Comparison of ENCODE assay signal across 1 cellular context in the genomic region with DNA sequence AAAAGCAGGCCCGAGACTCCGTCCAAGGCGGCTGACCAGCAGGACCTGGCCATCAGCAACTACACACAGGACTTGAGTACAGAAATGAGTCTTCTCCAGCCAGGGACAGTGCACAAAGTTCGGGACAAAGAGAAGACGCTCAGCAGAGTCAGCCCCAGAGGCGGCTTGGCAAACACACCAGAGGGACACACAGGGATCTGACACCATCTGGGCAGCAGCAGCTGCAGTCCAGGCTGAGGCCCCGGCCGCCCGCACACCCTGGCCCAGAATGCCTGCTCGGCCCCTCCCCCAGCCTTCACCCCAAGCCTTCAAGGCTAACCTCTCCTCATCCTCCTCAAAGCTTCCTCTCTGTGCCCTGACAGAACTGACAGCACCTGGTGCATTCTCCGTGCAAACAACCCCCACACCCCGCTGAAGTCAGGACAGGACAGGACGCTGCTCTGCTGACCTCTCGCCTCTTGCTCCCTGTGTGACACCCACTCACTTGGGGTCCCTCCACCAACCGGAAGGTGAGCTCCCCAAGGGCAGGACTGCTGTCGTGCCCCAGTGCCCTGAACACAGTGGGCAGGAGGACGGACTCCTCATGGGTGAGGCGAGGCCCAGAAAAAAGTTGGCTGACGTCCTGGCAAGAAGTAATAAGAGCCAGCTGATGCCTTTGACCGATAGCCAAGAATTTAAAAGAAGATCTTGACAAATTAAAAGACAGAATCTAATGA.
TF ChIP-seq lines count a peak whose summit lies in the region.

No MANE protein-coding gene starts in this region.

TF ChIP-seq in HepG2, 621 proteins besides CTCF, POLR2A, EP300 and RAD21 (continued from another document):
- TF ChIP-seq MAX (IDR thresholded peaks at IDR 0.05) (peak; percentile 38; the same call in 1 of the 2 replicates), SNAPC5 (CRISPR knock-in tag; IDR thresholded peaks at IDR 0.05; ENCODE audit: borderline replicate concordance) (no peak), ZNF710 (CRISPR knock-in tag; IDR thresholded peaks at IDR 0.05; ENCODE audit: borderline replicate concordance) (peak; percentile 36; the same call in 1 of the 2 replicates), ARID4A (CRISPR knock-in tag; IDR thresholded peaks at IDR 0.05; ENCODE audit: borderline replicate concordance) (0 out of 2 replicates have a peak, but pooled peaks have one; percentile 22), ISX (CRISPR knock-in tag; conservative IDR thresholded peaks at IDR 0.05) (no peak), ZNF296 (CRISPR knock-in tag; conservative IDR thresholded peaks at IDR 0.05) (peak; percentile 71; the same call in 1 of the 2 replicates), ZMYM3 (CRISPR knock-in tag; IDR thresholded peaks at IDR 0.05) (no peak), ZNF292 (CRISPR knock-in tag; IDR thresholded peaks at IDR 0.05; ENCODE audit: borderline replicate concordance, low read depth) (peak; percentile 78)
- TF ChIP-seq, protein P1, sequence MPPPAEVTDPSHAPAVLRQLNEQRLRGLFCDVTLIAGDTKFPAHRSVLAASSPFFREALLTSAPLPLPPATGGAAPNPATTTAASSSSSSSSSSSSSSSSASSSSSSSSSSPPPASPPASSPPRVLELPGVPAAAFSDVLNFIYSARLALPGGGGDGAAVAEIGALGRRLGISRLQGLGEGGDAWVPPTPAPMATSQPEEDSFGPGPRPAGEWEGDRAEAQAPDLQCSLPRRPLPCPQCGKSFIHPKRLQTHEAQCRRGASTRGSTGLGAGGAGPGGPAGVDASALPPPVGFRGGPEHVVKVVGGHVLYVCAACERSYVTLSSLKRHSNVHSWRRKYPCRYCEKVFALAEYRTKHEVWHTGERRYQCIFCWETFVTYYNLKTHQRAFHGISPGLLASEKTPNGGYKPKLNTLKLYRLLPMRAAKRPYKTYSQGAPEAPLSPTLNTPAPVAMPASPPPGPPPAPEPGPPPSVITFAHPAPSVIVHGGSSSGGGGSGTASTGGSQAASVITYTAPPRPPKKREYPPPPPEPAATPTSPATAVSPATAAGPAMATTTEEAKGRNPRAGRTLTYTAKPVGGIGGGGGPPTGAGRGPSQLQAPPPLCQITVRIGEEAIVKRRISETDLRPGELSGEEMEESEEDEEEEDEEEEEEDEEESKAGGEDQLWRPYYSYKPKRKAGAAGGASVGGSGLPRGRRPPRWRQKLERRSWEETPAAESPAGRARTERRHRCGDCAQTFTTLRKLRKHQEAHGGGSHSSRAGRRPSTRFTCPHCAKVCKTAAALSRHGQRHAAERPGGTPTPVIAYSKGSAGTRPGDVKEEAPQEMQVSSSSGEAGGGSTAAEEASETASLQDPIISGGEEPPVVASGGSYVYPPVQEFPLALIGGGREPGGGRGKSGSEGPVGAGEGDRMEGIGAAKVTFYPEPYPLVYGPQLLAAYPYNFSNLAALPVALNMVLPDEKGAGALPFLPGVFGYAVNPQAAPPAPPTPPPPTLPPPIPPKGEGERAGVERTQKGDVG (CRISPR knock-in tag; IDR thresholded peaks at IDR 0.05; ENCODE audit: borderline replicate concordance): peak; percentile 35; the same call in 1 of the 2 replicates
